In the genomic region with DNA sequence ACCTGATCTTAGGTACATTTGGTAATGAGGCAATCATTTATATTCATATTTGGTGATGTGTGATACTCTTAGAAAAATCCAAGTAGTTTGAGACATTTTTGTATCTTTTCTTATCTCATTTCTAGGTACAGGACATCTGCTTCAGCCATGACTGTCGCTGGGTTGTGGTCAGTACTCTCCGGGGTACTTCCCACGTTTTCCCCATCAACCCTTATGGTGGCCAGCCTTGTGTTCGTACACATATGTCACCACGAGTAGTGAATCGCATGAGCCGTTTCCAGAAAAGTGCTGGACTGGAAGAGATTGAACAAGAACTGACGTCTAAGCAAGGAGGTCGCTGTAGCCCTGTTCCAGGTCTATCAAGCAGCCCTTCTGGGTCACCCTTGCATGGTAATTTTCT, we compare ENCODE assay signal across 7 cellular contexts.
"Had no signal": no experiment of that assay in that cellular context is flagged by ENCODE, and none has a peak within 500 bp of the region (broad histone marks: within the 10 kb centered on the region; RNA-seq: fewer than 3 reads in every experiment).

No MANE protein-coding gene starts in this region.

- H3K4me3 ChIP-seq: GM23338 had no signal

- H3K27me3 Mint-ChIP-seq: IgD-negative memory B cell had no signal

- H3K9me3 Mint-ChIP-seq: GM23338, H9 had no signal

- H2AFZ ChIP-seq: GM23338 had no signal

- H3K27ac Mint-ChIP-seq: GM23338, H9, IgD-negative memory B cell had no signal

- H3K4me1 Mint-ChIP-seq: GM23338, H9 had no signal

- DNase-seq: H9, HCEC 1CT, KG1 had no signal

- ATAC-seq: GM23338 had no signal

- H3K4me2 ChIP-seq: GM23338 had no signal

- H3K4me3 Mint-ChIP-seq: GM23338, H9, IgD-negative memory B cell had no signal

- FAIRE-seq: H1, HTR-8/SVneo had no signal
